ENCODE assay signal across 8 cellular contexts in genomic region chr13:101520672-101521071, GRCh38.
DNase-seq lines count a peak whose midpoint lies in the region; ATAC-seq, FAIRE-seq and TF ChIP-seq lines count a peak whose summit lies in the region.

No MANE protein-coding gene starts in this region.

- ATAC-seq in GM19467 (IDR thresholded peaks at IDR 0.05; ENCODE audit: unreplicated experiment) (peak; percentile 91), HG02763 (IDR thresholded peaks at IDR 0.05; ENCODE audit: unreplicated experiment) (no peak), HG03565 (IDR thresholded peaks at IDR 0.05; ENCODE audit: unreplicated experiment) (no peak)

- H4K8ac ChIP-seq in H1 (ENCODE audit: extremely low read depth, insufficient read depth, low read length), result no peak overlapping the region

- H2BK20ac ChIP-seq in H1 (ENCODE audit: low read length), result no peak overlapping the region

- no peak for TF ChIP-seq CTCF in AG04450 (IDR thresholded peaks at IDR 0.05; ENCODE audit: low read depth, low read length)
- no peak for TF ChIP-seq CTCF in MM.1S (IDR thresholded peaks at IDR 0.05; ENCODE audit: low read length)
- TF ChIP-seq CTCF in H1 (IDR thresholded peaks at IDR 0.05; ENCODE audit: control extremely low read depth in 1 of 3, insufficient read depth in 1 of 3, low read depth in 1 of 3, low read length in 3 of 3), result no peak

- POLR2A ChIA-PET in AG04450 (lab: Yijun Ruan, JAX) (no interaction called here), H1 (lab: Charles Lee; ENCODE audit: partially characterized antibody) (no interaction called here)

- H3K56ac ChIP-seq in H1 (replicated peaks; ENCODE audit: insufficient read length, low read depth, low read length), result no peak overlapping the region

- no peak overlapping the region for H2AFZ ChIP-seq in MM.1S (ENCODE audit: low read length)
- H2AFZ ChIP-seq in H1 (ENCODE audit: low read length), result peak overlapping the region; percentile 75

- no peaks in the 10 kb centered on the region for H3K27me3 ChIP-seq in AG04450 (ENCODE audit: control insufficient read depth, insufficient read depth, low read length)
- no peaks in the 10 kb centered on the region for H3K27me3 ChIP-seq in MM.1S (replicated peaks; ENCODE audit: insufficient read depth, low read length)
- H3K27me3 ChIP-seq in H1 (replicated peaks in 1 of 4; ENCODE audit: control insufficient read depth in 3 of 4, extremely low read depth in 1 of 4, insufficient read depth in 3 of 4, low read length in 3 of 4), result no peaks in the 10 kb centered on the region

- CTCF ChIA-PET in AG04450 (lab: Charles Lee), result interaction anchor here (2.2 to 6.3 kb wide), 2 partner anchors 237 to 376 kb away, joined by 4 to 61 read pairs; no protein-coding TSS in a partner anchor
- CTCF ChIA-PET in H1 (lab: Charles Lee; ENCODE audit: partially characterized antibody), result no interaction called here

- no peak overlapping the region for H3K23ac ChIP-seq in H1 (ENCODE audit: insufficient read length)

- H3K9ac ChIP-seq in MM.1S (ENCODE audit: low read length) (no peak overlapping the region), H1 (replicated peaks in 1 of 4; ENCODE audit: extremely low read depth in 1 of 4, low read depth in 3 of 4, low read length in 3 of 4) (no peak overlapping the region)

- no peak overlapping the region for H3K14ac ChIP-seq in H1 (ENCODE audit: insufficient read length)

- no peaks in the 10 kb centered on the region for H3K23me2 ChIP-seq in H1 (ENCODE audit: low read depth, low read length)

- TF ChIP-seq RAD21 in H1 (IDR thresholded peaks at IDR 0.05 in 1 of 2, conservative IDR thresholded peaks at IDR 0.05 in 1 of 2; ENCODE audit: low read depth in 2 of 2, low read length in 2 of 2), result no peak

- no peak overlapping the region for H2BK120ac ChIP-seq in H1 (replicated peaks; ENCODE audit: low read depth, low read length)

- no peak overlapping the region for H2BK5ac ChIP-seq in H1 (ENCODE audit: low read depth, low read length)

- H3K4me2 ChIP-seq in MM.1S (ENCODE audit: low read depth, low read length) (no peak overlapping the region), H1 (ENCODE audit: insufficient read depth in 1 of 2, low read depth in 2 of 2, low read length in 2 of 2) (no peak overlapping the region)

- H2BK12ac ChIP-seq in H1 (ENCODE audit: low read depth, low read length), result no peak overlapping the region

- H3K36me3 ChIP-seq in MM.1S (replicated peaks; ENCODE audit: insufficient read depth, low read length) (no peaks in the 10 kb centered on the region), H1 (ENCODE audit: control insufficient read depth in 2 of 4, insufficient read depth in 4 of 4, low read length in 3 of 4) (no peaks in the 10 kb centered on the region)

- H3F3A ChIP-seq in MM.1S (ENCODE audit: insufficient read depth, low read length), result no peaks in the 10 kb centered on the region

- no peaks in the 10 kb centered on the region for H3K9me2 ChIP-seq in MM.1S (replicated peaks; ENCODE audit: insufficient read depth, low read length)

- no peak overlapping the region for H3K4ac ChIP-seq in H1 (replicated peaks; ENCODE audit: insufficient read length, low read depth, low read length)

- H4K20me1 ChIP-seq in MM.1S (ENCODE audit: insufficient read depth, low read length) (no peaks in the 10 kb centered on the region), H1 (replicated peaks in 1 of 2; ENCODE audit: control insufficient read depth in 1 of 2, insufficient read depth in 2 of 2, low read length in 2 of 2) (no peaks in the 10 kb centered on the region)

- TF ChIP-seq EP300 in H1 (IDR thresholded peaks at IDR 0.05; ENCODE audit: borderline replicate concordance in 1 of 2, low read depth in 2 of 2, low read length in 2 of 2), result no peak

- H3K27ac ChIP-seq in AG04450 (ENCODE audit: low read depth, low read length) (no peak overlapping the region), MM.1S (ENCODE audit: low read length) (no peak overlapping the region), H1 (ENCODE audit: low read depth, low read length) (no peak overlapping the region)

- no peak overlapping the region for H2AK5ac ChIP-seq in H1 (ENCODE audit: low read depth, low read length)

- DNase-seq in AG04450 (ENCODE audit: low read depth, low spot score), result peak; percentile 15
- peak; percentile 7 for DNase-seq in MM.1S
- DNase-seq in H1 (ENCODE audit: low read depth in 1 of 2, low spot score in 2 of 2), result no peak
- DNase-seq in NCI-H1930 (lab: John Stamatoyannopoulos, UW), result no peak
- no peak for DNase-seq in GM19239 (ENCODE audit: insufficient read length, low spot score)

- 92% methylated on average over 4 of the region's 4 CpGs; no CpG with 5 or more reads in 1 of the 2 experiments for WGBS in H1 (ENCODE audit: extremely low coverage in 1 of 2, insufficient coverage in 1 of 2, insufficient read length in 1 of 2, insufficient replicate concordance in 2 of 2, low coverage in 1 of 2, low lambda C conversion rate in 2 of 2, missing lambda C conversion rate in 1 of 2), 2 experiments

- H3K4me3 ChIP-seq in AG04450 (ENCODE audit: low read depth, low read length) (no peak overlapping the region), MM.1S (ENCODE audit: low read length) (no peak overlapping the region), H1 (ENCODE audit: extremely low read depth in 1 of 4, insufficient read depth in 2 of 4, low read depth in 3 of 4, low read length in 4 of 4) (no peak overlapping the region)

- FAIRE-seq in H1 (lab: Jason Lieb, UNC) (no peak), GM19239 (lab: Jason Lieb, UNC) (no peak)

- no peak for TF ChIP-seq POLR2A in H1 (IDR thresholded peaks at IDR 0.05; ENCODE audit: control extremely low read depth in 1 of 2, low read depth in 2 of 2, low read length in 2 of 2)

- no peak overlapping the region for H2BK15ac ChIP-seq in H1 (ENCODE audit: low read length)

- H3K79me1 ChIP-seq in H1 (ENCODE audit: low read depth, low read length), result no peaks in the 10 kb centered on the region

- H4K91ac ChIP-seq in H1 (replicated peaks; ENCODE audit: insufficient read length, low read length), result no peak overlapping the region

- H3K4me1 ChIP-seq in MM.1S (ENCODE audit: low read length), result no peaks in the 10 kb centered on the region
- H3K4me1 ChIP-seq in H1 (replicated peaks in 1 of 4; ENCODE audit: control insufficient read depth in 3 of 4, insufficient read depth in 4 of 4, low read length in 3 of 4), result peaks cover 0 to 6% (median 4%) of the 10 kb centered on the region in 4 experiments; a peak in 4 of 7 replicates

- H3K9me3 ChIP-seq in AG04450 (ENCODE audit: control insufficient read depth, insufficient read depth, low read length), result no peaks in the 10 kb centered on the region
- no peaks in the 10 kb centered on the region for H3K9me3 ChIP-seq in MM.1S (replicated peaks; ENCODE audit: insufficient read depth, low read length)
- H3K9me3 ChIP-seq in H1 (ENCODE audit: insufficient read depth in 2 of 2, low read depth in 1 of 2, low read length in 1 of 2), result no peaks in the 10 kb centered on the region

- H3K18ac ChIP-seq in H1 (ENCODE audit: extremely low read depth, low read length), result no peak overlapping the region

- H4K5ac ChIP-seq in H1 (ENCODE audit: insufficient read length, low read depth, low read length), result no peak overlapping the region

- H3K79me2 ChIP-seq in MM.1S (ENCODE audit: low read length) (no peaks in the 10 kb centered on the region), H1 (ENCODE audit: control insufficient read depth in 1 of 2, insufficient read depth in 2 of 2, low read length in 2 of 2) (no peaks in the 10 kb centered on the region)

TF ChIP-seq in H1, 55 proteins besides CTCF, POLR2A, EP300 and RAD21 (continues in another document):
- TF ChIP-seq RXRA (IDR thresholded peaks at IDR 0.05; ENCODE audit: insufficient read depth, low read depth, low read length), result no peak
- no peak for TF ChIP-seq TAF7 (optimal IDR thresholded peaks at IDR 0.05; ENCODE audit: borderline replicate concordance, low read depth, low read length)
- TF ChIP-seq, protein P1, sequence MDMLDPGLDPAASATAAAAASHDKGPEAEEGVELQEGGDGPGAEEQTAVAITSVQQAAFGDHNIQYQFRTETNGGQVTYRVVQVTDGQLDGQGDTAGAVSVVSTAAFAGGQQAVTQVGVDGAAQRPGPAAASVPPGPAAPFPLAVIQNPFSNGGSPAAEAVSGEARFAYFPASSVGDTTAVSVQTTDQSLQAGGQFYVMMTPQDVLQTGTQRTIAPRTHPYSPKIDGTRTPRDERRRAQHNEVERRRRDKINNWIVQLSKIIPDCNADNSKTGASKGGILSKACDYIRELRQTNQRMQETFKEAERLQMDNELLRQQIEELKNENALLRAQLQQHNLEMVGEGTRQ (IDR thresholded peaks at IDR 0.05; ENCODE audit: low read length), result no peak
- no peak for TF ChIP-seq KDM4A (IDR thresholded peaks at IDR 0.05; ENCODE audit: low read depth, low read length, severe bottlenecking)
- TF ChIP-seq ZNF274 (IDR thresholded peaks at IDR 0.05; ENCODE audit: borderline replicate concordance, extremely low read depth, low read length), result no peak
- TF ChIP-seq, protein P2, sequence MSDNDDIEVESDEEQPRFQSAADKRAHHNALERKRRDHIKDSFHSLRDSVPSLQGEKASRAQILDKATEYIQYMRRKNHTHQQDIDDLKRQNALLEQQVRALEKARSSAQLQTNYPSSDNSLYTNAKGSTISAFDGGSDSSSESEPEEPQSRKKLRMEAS (IDR thresholded peaks at IDR 0.05), result no peak
- TF ChIP-seq SIN3A (conservative IDR thresholded peaks at IDR 0.05 in 1 of 2, IDR thresholded peaks at IDR 0.05 in 1 of 2; ENCODE audit: low read depth in 1 of 2, low read length in 2 of 2), result no peak
- TF ChIP-seq ATF3 (IDR thresholded peaks at IDR 0.05; ENCODE audit: insufficient read depth, low read depth, low read length), result no peak
- no peak for TF ChIP-seq JUND (IDR thresholded peaks at IDR 0.05; ENCODE audit: low read length)

Comparison
In these comparisons a context has a peak if more than half of its experiments do, and no peak if none do; other contexts are left out.
1. DNase-seq: peak in AG04450 (single experiment) and MM.1S (single experiment); none in H1 (0 of 2), NCI-H1930 (0 of 2) and GM19239 (single experiment).